In the genomic region with DNA sequence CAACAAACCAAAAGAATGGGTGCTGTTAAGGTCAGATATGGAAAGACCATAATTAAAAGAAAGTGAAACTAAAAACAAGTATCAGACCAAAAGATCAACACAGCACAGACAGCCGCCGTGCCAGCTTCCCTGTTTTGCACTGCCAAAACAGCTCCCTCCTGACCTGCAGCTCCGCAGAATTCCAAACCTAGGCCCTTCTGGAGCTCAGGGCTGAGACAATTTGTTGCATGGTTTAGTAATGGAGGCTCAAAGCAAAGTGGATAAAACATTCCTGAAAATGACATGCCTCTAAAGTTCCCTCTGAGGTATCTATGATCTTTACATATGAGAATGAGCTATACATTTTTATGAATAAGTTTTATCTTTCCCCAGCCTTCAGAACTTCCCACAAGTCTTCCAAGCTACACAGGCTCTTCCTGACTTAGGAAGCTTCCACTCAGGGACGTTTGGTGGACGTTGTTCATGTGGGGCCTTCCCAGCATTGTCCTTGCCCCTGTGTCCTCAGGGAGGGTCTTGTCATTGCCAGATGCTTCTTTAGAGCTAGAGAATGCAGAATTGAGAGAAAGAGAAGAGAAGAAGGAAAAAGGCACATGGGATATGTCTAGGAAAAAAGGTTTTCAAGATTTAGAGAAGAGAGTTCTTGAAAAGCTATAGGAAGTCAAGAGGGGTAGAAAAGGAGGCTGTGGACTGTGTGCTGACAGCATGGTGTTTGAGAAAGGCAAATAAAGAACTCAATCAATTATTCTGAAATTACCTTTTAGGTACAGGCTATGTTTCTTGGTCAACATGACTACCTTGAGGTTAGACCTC, we compare ENCODE assay signal across 8 cellular contexts. TPM values are rescaled to one million over a fixed set of nuclear protein-coding genes. Genes with fewer than 3 reads are reported as not detected.
DNase-seq lines count a peak whose midpoint lies in the region; ATAC-seq, FAIRE-seq and TF ChIP-seq lines count a peak whose summit lies in the region.

No MANE protein-coding gene starts in this region.

- POLR2A ChIA-PET in activated CD4-positive, alpha-beta memory T cell treated with anti-CD3 and anti-CD28 coated beads for 36 hours (lab: Charles Lee) = interaction anchor here (1.0 to 2.2 kb wide), 4 partner anchors 28 to 72 kb away, joined by 3 to 12 read pairs (median 5); a partner anchor contains a TSS
- POLR2A ChIA-PET in endothelial cell of umbilical vein (lab: Charles Lee) = interaction anchor here (1.8 kb wide), 1 partner anchor 28 kb away, joined by 5 read pairs; a partner anchor contains a TSS
- POLR2A ChIA-PET in naive thymus-derived CD8-positive, alpha-beta T cell (lab: Charles Lee) = interaction anchor here (0.9 to 3.1 kb wide), 4 partner anchors 8 to 72 kb away, joined by 3 to 21 read pairs (median 7); a partner anchor contains a TSS

- CTCF ChIA-PET in activated CD4-positive, alpha-beta memory T cell treated with anti-CD3 and anti-CD28 coated beads for 36 hours (lab: Charles Lee) = interaction anchor here (1.2 to 1.3 kb wide), 3 partner anchors 29 to 272 kb away, joined by 4 to 6 read pairs (median 6); a partner anchor contains a TSS
- CTCF ChIA-PET in endothelial cell of umbilical vein (lab: Charles Lee) = interaction anchor here (1.0 to 2.5 kb wide), 10 partner anchors 9 to 386 kb away, joined by 3 to 10 read pairs (median 5); a partner anchor contains a TSS

- H2AFZ ChIP-seq in Karpas-422 (ENCODE audit: low read length) (peak overlapping the region; percentile 76), endothelial cell of umbilical vein (ENCODE audit: low read depth, low read length) (peak overlapping the region; percentile 99)

- 1 to 2% methylated on average over 5 of the region's 5 CpGs for WGBS in upper lobe of left lung, 2 donors

- ATAC-seq in GM21529 (IDR thresholded peaks at IDR 0.05; ENCODE audit: unreplicated experiment) = peak; percentile 96
- peak; percentile 72 to 76 for ATAC-seq in naive thymus-derived CD8-positive, alpha-beta T cell
- ATAC-seq in upper lobe of left lung (ENCODE audit: low FRiP score in 2 of 2) = peak; percentile 72 to 87

- H3K27ac Mint-ChIP-seq in activated CD4-positive, alpha-beta memory T cell treated with anti-CD3 and anti-CD28 coated beads for 36 hours = peak overlapping the region; percentile 72
- peak overlapping the region; percentile 92 to 98 (median 95) for H3K27ac Mint-ChIP-seq in naive thymus-derived CD8-positive, alpha-beta T cell

- H3K27ac ChIP-seq in Karpas-422 (ENCODE audit: low read length) = no peak overlapping the region
- H3K27ac ChIP-seq in endothelial cell of umbilical vein (ENCODE audit: insufficient read depth, low read depth, low read length) = peak overlapping the region; percentile 41
- peak overlapping the region; percentile 79 to 92 (median 82) for H3K27ac ChIP-seq in upper lobe of left lung

- H3K27me3 ChIP-seq in Karpas-422 (ENCODE audit: low read length) (no peaks in the 10 kb centered on the region), endothelial cell of umbilical vein (ENCODE audit: control insufficient read depth in 2 of 2, insufficient read depth in 2 of 2, low read length in 2 of 2) (no peaks in the 10 kb centered on the region), upper lobe of left lung (no peaks in the 10 kb centered on the region)

- no peaks in the 10 kb centered on the region for H3K36me3 ChIP-seq in Karpas-422 (ENCODE audit: insufficient read depth, low read length)
- no peaks in the 10 kb centered on the region for H3K36me3 ChIP-seq in endothelial cell of umbilical vein (ENCODE audit: control insufficient read depth in 2 of 2, extremely low read depth in 1 of 2, insufficient read depth in 2 of 2, low read length in 2 of 2)
- H3K36me3 ChIP-seq in upper lobe of left lung = no peaks in the 10 kb centered on the region

- BruUV-seq in endothelial cell of umbilical vein (replicated peaks; lab: Mats Ljungman, UMichigan) = no TSS peak

- H3K4me2 ChIP-seq in Karpas-422 (ENCODE audit: low read depth, low read length, poor library complexity, severe bottlenecking) (peak overlapping the region; percentile 68), endothelial cell of umbilical vein (ENCODE audit: insufficient read depth, low read length) (peak overlapping the region; percentile 81)

- dilution Hi-C loops in endothelial cell of umbilical vein (cut with MboI; ENCODE audit: extremely low pct_ligation_motif_present, low sequenced_read_pairs) = no loop called here

- H3K9ac ChIP-seq in Karpas-422 (ENCODE audit: low read length) (peak overlapping the region; percentile 55), endothelial cell of umbilical vein (replicated peaks; ENCODE audit: extremely low read depth, insufficient read depth, low read length) (peak overlapping the region; percentile 51)

- H3K4me3 ChIP-seq in Karpas-422 (ENCODE audit: low read length) = peak overlapping the region; percentile 55
- H3K4me3 ChIP-seq in endothelial cell of umbilical vein (replicated peaks in 1 of 3; ENCODE audit: insufficient read depth in 1 of 3, low read depth in 1 of 3, low read length in 3 of 3) = peak overlapping the region in 2 of 3 experiments; percentile 12 to 52
- H3K4me3 ChIP-seq in upper lobe of left lung = peak overlapping the region in 3 of 4 donors; percentile 4 to 39 (median 34)

- no peaks in the 10 kb centered on the region for H3K9me3 Mint-ChIP-seq in activated CD4-positive, alpha-beta memory T cell treated with anti-CD3 and anti-CD28 coated beads for 36 hours
- peaks cover 0 to 7% (median 0%) of the 10 kb centered on the region in 9 donors for H3K9me3 Mint-ChIP-seq in naive thymus-derived CD8-positive, alpha-beta T cell

- no peaks in the 10 kb centered on the region for H3K9me1 ChIP-seq in endothelial cell of umbilical vein (replicated peaks; ENCODE audit: control insufficient read depth, extremely low read depth, insufficient read depth, low read length)

- H3K79me2 ChIP-seq in Karpas-422 (ENCODE audit: low read length) (no peaks in the 10 kb centered on the region), endothelial cell of umbilical vein (ENCODE audit: control insufficient read depth, insufficient read depth, low read length) (no peaks in the 10 kb centered on the region)

- H3K9me3 ChIP-seq in Karpas-422 (ENCODE audit: low read length) (no peaks in the 10 kb centered on the region), endothelial cell of umbilical vein (replicated peaks; ENCODE audit: control insufficient read depth, insufficient read depth, low read length) (no peaks in the 10 kb centered on the region), upper lobe of left lung (no peaks in the 10 kb centered on the region)

- no peak for TF ChIP-seq CTCF in endothelial cell of umbilical vein (IDR thresholded peaks at IDR 0.05; ENCODE audit: extremely low read depth in 1 of 2, insufficient read depth in 1 of 2, low read depth in 1 of 2, low read length in 2 of 2)
- TF ChIP-seq CTCF in upper lobe of left lung (IDR thresholded peaks at IDR 0.05) = no peak

- H3K4me1 ChIP-seq in Karpas-422 (ENCODE audit: low read length) (peaks cover 16% of the 10 kb centered on the region), endothelial cell of umbilical vein (ENCODE audit: control insufficient read depth, extremely low read depth, insufficient read depth, low read length) (peaks cover 11% of the 10 kb centered on the region), upper lobe of left lung (peaks cover 16 to 25% (median 20%) of the 10 kb centered on the region in 4 donors)

- peak; percentile 47 for DNase-seq in EL
- DNase-seq in Karpas-422 = peak; percentile 63
- DNase-seq in activated CD4-positive, alpha-beta memory T cell treated with anti-CD3 and anti-CD28 coated beads for 36 hours = peak; percentile 50
- peak; percentile 74 for DNase-seq in endothelial cell of umbilical vein (ENCODE audit: low read depth, low spot score)
- DNase-seq in naive thymus-derived CD8-positive, alpha-beta T cell = peak in 7 of 10 donors; percentile 4 to 53 (median 24)
- DNase-seq in upper lobe of left lung = peak in 1 of 2 donors; percentile 82
- DNase-seq in NK-92 (lab: John Stamatoyannopoulos, UW; ENCODE audit: unreplicated experiment) = no peak

- peak overlapping the region; percentile 70 for H3K4me3 Mint-ChIP-seq in activated CD4-positive, alpha-beta memory T cell treated with anti-CD3 and anti-CD28 coated beads for 36 hours
- peak overlapping the region; percentile 76 to 92 (median 88) for H3K4me3 Mint-ChIP-seq in naive thymus-derived CD8-positive, alpha-beta T cell

- TF ChIP-seq EP300 in upper lobe of left lung (IDR thresholded peaks at IDR 0.05) = no peak

- TF ChIP-seq POLR2A in endothelial cell of umbilical vein (IDR thresholded peaks at IDR 0.05; ENCODE audit: low read depth, low read length) = no peak
- TF ChIP-seq POLR2A in upper lobe of left lung (IDR thresholded peaks at IDR 0.05) = no peak

- H4K20me1 ChIP-seq in Karpas-422 (ENCODE audit: insufficient read depth, low read depth, low read length) = no peaks in the 10 kb centered on the region
- H4K20me1 ChIP-seq in endothelial cell of umbilical vein (replicated peaks; ENCODE audit: control insufficient read depth, extremely low read depth, insufficient read depth, low read length) = no peaks in the 10 kb centered on the region

- FAIRE-seq in endothelial cell of umbilical vein (lab: Jason Lieb, UNC) = peak; percentile 48

- H3K9me2 ChIP-seq in Karpas-422 (replicated peaks; ENCODE audit: insufficient read depth, low read length) = no peaks in the 10 kb centered on the region

- H3K36me3 Mint-ChIP-seq in activated CD4-positive, alpha-beta memory T cell treated with anti-CD3 and anti-CD28 coated beads for 36 hours = peaks cover 1% of the 10 kb centered on the region
- H3K36me3 Mint-ChIP-seq in naive thymus-derived CD8-positive, alpha-beta T cell = no peaks in the 10 kb centered on the region

- intact Hi-C loops in activated CD4-positive, alpha-beta memory T cell treated with anti-CD3 and anti-CD28 coated beads for 36 hours (cut with micrococcal nuclease) = loop anchor here (1.0 kb wide), 1 partner anchor 28 kb away; a partner anchor contains a TSS
- intact Hi-C loops in endothelial cell of umbilical vein (cut with micrococcal nuclease) = loop anchor here (1.0 kb wide), 2 partner anchors 10 to 28 kb away; a partner anchor contains a TSS

- peaks cover 19% of the 10 kb centered on the region for H3K4me1 Mint-ChIP-seq in activated CD4-positive, alpha-beta memory T cell treated with anti-CD3 and anti-CD28 coated beads for 36 hours (ENCODE audit: low read depth)
- peaks cover 11 to 29% (median 24%) of the 10 kb centered on the region in 4 donors for H3K4me1 Mint-ChIP-seq in naive thymus-derived CD8-positive, alpha-beta T cell

- H3K27me3 Mint-ChIP-seq in activated CD4-positive, alpha-beta memory T cell treated with anti-CD3 and anti-CD28 coated beads for 36 hours = no peaks in the 10 kb centered on the region
- H3K27me3 Mint-ChIP-seq in naive thymus-derived CD8-positive, alpha-beta T cell = no peaks in the 10 kb centered on the region

RNA-seq across cellular contexts. Expression of a gene that starts 28.4 kb away (rescaled TPM):
- 74.2 and 148 TPM in 2 replicates for total RNA-seq in Karpas-422 (2014; rRNA removed; shearing (Covaris generic); ENCODE audit: low replicate concordance)
- 10 to 100 TPM; 13.0 to 14.2 TPM for total RNA-seq in activated CD4-positive, alpha-beta memory T cell treated with anti-CD3 and anti-CD28 coated beads for 36 hours
- total RNA-seq in endothelial cell of umbilical vein (7.9 and 9.6 TPM in 2 replicates), upper lobe of left lung (100 to 1,000 TPM in 1 of 6 donors, 10 to 100 TPM in 5; 23.0 to 110 (median 32.9) TPM)
- polyA plus RNA-seq in endothelial cell of umbilical vein = 11.3 and 11.5 TPM in 2 replicates
- 14.5 and 14.9 TPM in 2 replicates for polyA plus RNA-seq in endothelial cell of umbilical vein (2011; cell fraction: cytosol; rRNA removed)
- 19.1 and 23.3 TPM in 2 replicates for polyA plus RNA-seq in endothelial cell of umbilical vein (2011; cell fraction: nucleus; rRNA removed)
- 9.3 and 10.5 TPM in 2 replicates for polyA plus RNA-seq in endothelial cell of umbilical vein (2012)
- 15.7 and 16.4 TPM in 2 replicates for polyA minus RNA-seq in endothelial cell of umbilical vein
- 5.9 TPM for polyA minus RNA-seq in endothelial cell of umbilical vein (2011; cell fraction: cytosol; rRNA and poly(A)+ RNA removed)
- polyA minus RNA-seq in endothelial cell of umbilical vein (2011; cell fraction: nucleus; rRNA and poly(A)+ RNA removed) = 16.5 and 21.1 TPM in 2 replicates
- 10 to 100 TPM; 40.2 to 40.6 TPM for total RNA-seq in naive thymus-derived CD8-positive, alpha-beta T cell
- 10 to 100 TPM; 36.4 to 43.8 (median 36.8) TPM for polyA plus RNA-seq in naive thymus-derived CD8-positive, alpha-beta T cell
